8 cellular contexts compared by ENCODE assay signal in the genomic region with DNA sequence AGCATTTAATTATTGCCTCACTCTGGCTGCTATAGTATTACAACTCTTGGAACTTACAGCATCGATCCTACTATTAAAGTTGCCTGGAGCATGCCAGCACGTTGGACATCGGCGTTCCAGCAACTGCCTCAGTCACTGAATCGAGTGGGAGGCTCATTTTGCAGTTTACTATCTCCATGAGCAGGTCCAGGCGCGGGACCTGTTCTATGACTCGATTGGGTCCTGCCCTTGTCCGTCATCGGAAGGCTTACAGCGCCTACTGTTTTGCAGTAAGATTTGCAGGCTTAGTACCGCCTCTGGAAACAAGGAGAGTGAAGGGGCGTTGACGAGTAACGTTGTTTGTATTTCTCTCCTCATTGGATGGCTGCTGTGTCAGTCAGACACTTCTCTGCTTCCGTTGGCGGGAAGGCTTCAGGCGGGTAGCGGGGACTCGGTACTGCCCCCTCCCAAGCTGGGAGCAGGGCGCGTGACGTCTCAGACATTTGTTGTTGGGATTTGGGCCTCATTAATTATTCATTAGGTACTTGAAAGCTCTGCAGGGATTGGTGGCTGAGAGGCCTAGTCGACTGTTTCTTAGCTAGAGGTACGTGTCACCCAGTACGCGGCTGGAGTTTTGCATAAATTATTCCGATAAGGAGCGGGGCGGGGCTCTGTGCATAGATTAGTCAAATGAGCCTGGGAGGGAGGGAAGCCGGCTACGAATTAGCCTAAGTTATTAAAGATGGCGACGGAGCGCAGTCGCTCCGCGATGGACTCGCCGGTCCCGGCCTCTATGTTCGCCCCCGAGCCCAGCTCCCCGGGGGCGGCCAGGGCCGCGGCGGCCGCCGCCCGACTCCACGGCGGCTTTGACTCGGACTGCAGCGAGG. TPM values are rescaled to one million over a fixed set of nuclear protein-coding genes. Genes with fewer than 3 reads are reported as not detected.
DNase-seq lines count a peak whose midpoint lies in the region; ATAC-seq, FAIRE-seq and TF ChIP-seq lines count a peak whose summit lies in the region.

A gene (plus strand): TSS at position 710 of the 866 bp plus-strand sequence. CDS start 12 bp downstream, at position 722.

- peak within 1 kb of the TSS; percentile 76; the same call in 1 of the 2 replicates for H3K18ac ChIP-seq in H1 (ENCODE audit: extremely low read depth, low read length)

- H2BK120ac ChIP-seq in H1 (replicated peaks; ENCODE audit: low read depth, low read length), result no peak within 1 kb of the TSS

- H3K79me1 ChIP-seq in H1 (ENCODE audit: low read depth, low read length), result 0 out of 2 replicates have a peak, but pooled peaks cover 4% of the 10 kb centered on the region

- peak within 1 kb of the TSS; percentile 78 to 99 (median 88) for H3K9ac ChIP-seq in H1 (replicated peaks in 1 of 4; ENCODE audit: extremely low read depth in 1 of 4, low read depth in 3 of 4, low read length in 3 of 4)

- TF ChIP-seq CTCF in H1 (IDR thresholded peaks at IDR 0.05; ENCODE audit: control extremely low read depth in 1 of 3, insufficient read depth in 1 of 3, low read depth in 1 of 3, low read length in 3 of 3), result no peak

- H3K4ac ChIP-seq in H1 (replicated peaks; ENCODE audit: insufficient read length, low read depth, low read length), result no peak within 1 kb of the TSS

- no peaks in the 10 kb centered on the region for H3K9me3 Mint-ChIP-seq in memory B cell

- 0 out of 4 replicates have a peak, but pooled peaks of 1 of the 2 experiments have one; percentile 4 for TF ChIP-seq RAD21 in H1 (IDR thresholded peaks at IDR 0.05 in 1 of 2, conservative IDR thresholded peaks at IDR 0.05 in 1 of 2; ENCODE audit: low read depth in 2 of 2, low read length in 2 of 2)

- no peak within 1 kb of the TSS for H3K23ac ChIP-seq in H1 (ENCODE audit: insufficient read length)

- peaks cover 0 to 12% (median 2%) of the 10 kb centered on the region in 4 experiments; a peak in 3 of 8 replicates for H3K36me3 ChIP-seq in H1 (ENCODE audit: control insufficient read depth in 2 of 4, insufficient read depth in 4 of 4, low read length in 3 of 4)

- no peaks in the 10 kb centered on the region for H3K27me3 ChIP-seq in H1 (replicated peaks in 1 of 4; ENCODE audit: control insufficient read depth in 3 of 4, extremely low read depth in 1 of 4, insufficient read depth in 3 of 4, low read length in 3 of 4)

- H3K23me2 ChIP-seq in H1 (ENCODE audit: low read depth, low read length), result peaks cover 9% of the 10 kb centered on the region

- peak within 1 kb of the TSS; percentile 96 for H4K8ac ChIP-seq in H1 (ENCODE audit: extremely low read depth, insufficient read depth, low read length)

- H2AK5ac ChIP-seq in H1 (ENCODE audit: low read depth, low read length), result no peak within 1 kb of the TSS

- peak; percentile 80 for FAIRE-seq in HTR-8/SVneo (lab: Jason Lieb, UNC)
- FAIRE-seq in H1 (lab: Jason Lieb, UNC), result peak; percentile 98

- peak within 1 kb of the TSS; percentile 44 for H3K56ac ChIP-seq in H1 (replicated peaks; ENCODE audit: insufficient read length, low read depth, low read length)

- H2BK20ac ChIP-seq in H1 (ENCODE audit: low read length), result no peak within 1 kb of the TSS

- H3K4me1 ChIP-seq in H1 (replicated peaks in 1 of 4; ENCODE audit: control insufficient read depth in 3 of 4, insufficient read depth in 4 of 4, low read length in 3 of 4), result peaks cover 10 to 19% (median 14%) of the 10 kb centered on the region in 4 experiments; a peak in 5 of 7 replicates

- H4K91ac ChIP-seq in H1 (replicated peaks; ENCODE audit: insufficient read length, low read length), result no peak within 1 kb of the TSS

- peaks cover 26 to 45% of the 10 kb centered on the region in 2 experiments for H3K79me2 ChIP-seq in H1 (ENCODE audit: control insufficient read depth in 1 of 2, insufficient read depth in 2 of 2, low read length in 2 of 2)

- ATAC-seq in GM21367 (IDR thresholded peaks at IDR 0.05; ENCODE audit: unreplicated experiment), result peak; percentile 59
- ATAC-seq in memory B cell (ENCODE audit: low read depth), result peak; percentile 64

- CTCF ChIA-PET in H1 (lab: Charles Lee; ENCODE audit: partially characterized antibody), result interaction anchor here (1.5 to 3.3 kb wide), 3 partner anchors 20 to 27 kb away, joined by 3 to 19 read pairs (median 3); a partner anchor contains a TSS

- H3K9me3 ChIP-seq in H1 (ENCODE audit: insufficient read depth in 2 of 2, low read depth in 1 of 2, low read length in 1 of 2), result no peaks in the 10 kb centered on the region

- no peak; a peak in 1 of 3 replicates for TF ChIP-seq EP300 in H1 (IDR thresholded peaks at IDR 0.05; ENCODE audit: borderline replicate concordance in 1 of 2, low read depth in 2 of 2, low read length in 2 of 2)

- POLR2A ChIA-PET in H1 (lab: Charles Lee; ENCODE audit: partially characterized antibody), result interaction anchor here (0.8 to 5.6 kb wide), 14 partner anchors 8 to 135 kb away, joined by 3 to 39 read pairs (median 4); a partner anchor contains a TSS

- peak; percentile 100 for DNase-seq in COLO829 (ENCODE audit: low spot score)
- DNase-seq in HTR-8/SVneo (ENCODE audit: insufficient read length, low spot score), result peak; percentile 95
- peak; percentile 99 for DNase-seq in NOMO-1 treated with dmso at 0.1 percent for 144 hours (lab: John Stamatoyannopoulos, UW; ENCODE audit: unreplicated experiment)
- DNase-seq in activated CD8-positive, alpha-beta memory T cell treated with anti-CD3 and anti-CD28 coated beads for 48 hours (ENCODE audit: low read depth in 2 of 3, low spot score in 2 of 3), result peak; percentile 75 to 89 (median 86)
- peak; percentile 91 to 99 for DNase-seq in H1 (ENCODE audit: low read depth in 1 of 2, low spot score in 2 of 2)
- DNase-seq in memory B cell (ENCODE audit: low spot score in 2 of 2), result peak; percentile 82 to 96
- DNase-seq in stimulated activated CD8-positive, alpha-beta memory T cell treated with anti-CD3 and anti-CD28 coated beads, Interleukin-12 subunit alpha, Interleukin-12 subunit beta, amount 100 ng/mL, for 24 hours (ENCODE audit: extremely low read depth), result peak; percentile 91

- peak within 1 kb of the TSS; percentile 93 for H2BK5ac ChIP-seq in H1 (ENCODE audit: low read depth, low read length)

- peak within 1 kb of the TSS; percentile 82 to 88 for H3K4me2 ChIP-seq in H1 (ENCODE audit: insufficient read depth in 1 of 2, low read depth in 2 of 2, low read length in 2 of 2)

- WGBS in H1 (ENCODE audit: extremely low coverage in 1 of 2, insufficient coverage in 1 of 2, insufficient read length in 1 of 2, insufficient replicate concordance in 2 of 2, low coverage in 1 of 2, low lambda C conversion rate in 2 of 2, missing lambda C conversion rate in 1 of 2), 2 experiments, result 2% methylated on average over 39 of the region's 55 CpGs; no CpG with 5 or more reads in 1 of the 2 experiments

- peak within 1 kb of the TSS; percentile 93 for H3K27ac Mint-ChIP-seq in memory B cell

- peak within 1 kb of the TSS; percentile 82 to 95 (median 90) for H3K4me3 ChIP-seq in H1 (ENCODE audit: extremely low read depth in 1 of 4, insufficient read depth in 2 of 4, low read depth in 3 of 4, low read length in 4 of 4)

- peak within 1 kb of the TSS; percentile 95 for H2BK12ac ChIP-seq in H1 (ENCODE audit: low read depth, low read length)

- TF ChIP-seq POLR2A in H1 (IDR thresholded peaks at IDR 0.05; ENCODE audit: control extremely low read depth in 1 of 2, low read depth in 2 of 2, low read length in 2 of 2), result peak; percentile 73 to 87

- H3K14ac ChIP-seq in H1 (ENCODE audit: insufficient read length), result no peak within 1 kb of the TSS

- H4K20me1 ChIP-seq in H1 (replicated peaks in 1 of 2; ENCODE audit: control insufficient read depth in 1 of 2, insufficient read depth in 2 of 2, low read length in 2 of 2), result peaks cover 15 to 18% of the 10 kb centered on the region in 2 experiments

- H2AFZ ChIP-seq in H1 (ENCODE audit: low read length), result 0 out of 2 replicates have a peak within 1 kb of the TSS, but pooled peaks have one; percentile 3

- no peaks in the 10 kb centered on the region for H3K36me3 Mint-ChIP-seq in memory B cell

- peak within 1 kb of the TSS; percentile 88 for H3K4me3 Mint-ChIP-seq in memory B cell

- peak within 1 kb of the TSS; percentile 37 for H4K5ac ChIP-seq in H1 (ENCODE audit: insufficient read length, low read depth, low read length)

- H2BK15ac ChIP-seq in H1 (ENCODE audit: low read length), result no peak within 1 kb of the TSS

- H3K4me1 Mint-ChIP-seq in memory B cell, result peaks cover 44% of the 10 kb centered on the region

- peak within 1 kb of the TSS; percentile 94 for H3K27ac ChIP-seq in H1 (ENCODE audit: low read depth, low read length)

- no peaks in the 10 kb centered on the region for H3K27me3 Mint-ChIP-seq in memory B cell

TF ChIP-seq in H1, 55 proteins besides CTCF, POLR2A, EP300 and RAD21 (continues in another document):
- no peak for TF ChIP-seq GABPA (IDR thresholded peaks at IDR 0.05; ENCODE audit: borderline replicate concordance, insufficient read depth, low read length)
- TF ChIP-seq, protein P1, sequence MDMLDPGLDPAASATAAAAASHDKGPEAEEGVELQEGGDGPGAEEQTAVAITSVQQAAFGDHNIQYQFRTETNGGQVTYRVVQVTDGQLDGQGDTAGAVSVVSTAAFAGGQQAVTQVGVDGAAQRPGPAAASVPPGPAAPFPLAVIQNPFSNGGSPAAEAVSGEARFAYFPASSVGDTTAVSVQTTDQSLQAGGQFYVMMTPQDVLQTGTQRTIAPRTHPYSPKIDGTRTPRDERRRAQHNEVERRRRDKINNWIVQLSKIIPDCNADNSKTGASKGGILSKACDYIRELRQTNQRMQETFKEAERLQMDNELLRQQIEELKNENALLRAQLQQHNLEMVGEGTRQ (IDR thresholded peaks at IDR 0.05; ENCODE audit: low read length), result no peak
- TF ChIP-seq, protein P2, sequence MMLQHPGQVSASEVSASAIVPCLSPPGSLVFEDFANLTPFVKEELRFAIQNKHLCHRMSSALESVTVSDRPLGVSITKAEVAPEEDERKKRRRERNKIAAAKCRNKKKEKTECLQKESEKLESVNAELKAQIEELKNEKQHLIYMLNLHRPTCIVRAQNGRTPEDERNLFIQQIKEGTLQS (IDR thresholded peaks at IDR 0.05; ENCODE audit: insufficient read depth, low read depth, low read length), result no peak
- peak; percentile 94 for TF ChIP-seq TAF1 (IDR thresholded peaks at IDR 0.05; ENCODE audit: low read depth, low read length)
- TF ChIP-seq JUND (IDR thresholded peaks at IDR 0.05; ENCODE audit: low read length), result peak; percentile 38; the same call in 1 of the 2 replicates
- TF ChIP-seq SIN3A (conservative IDR thresholded peaks at IDR 0.05 in 1 of 2, IDR thresholded peaks at IDR 0.05 in 1 of 2; ENCODE audit: low read depth in 1 of 2, low read length in 2 of 2), result 0 out of 4 replicates have a peak, but pooled peaks of 1 of the 2 experiments have one; percentile 47
- peak; percentile 92 for TF ChIP-seq CREB1 (IDR thresholded peaks at IDR 0.05)

RNA-seq across cellular contexts. Expression of the gene that starts here (rescaled TPM):
- 91.8 and 92.0 TPM in 2 replicates for total RNA-seq in H1 (2021; fragmentation: NEBNext Ultra II Directional; extraction: Animal tissue kit (Norgen Biotek cat#: 25700))
- 53.1 and 80.2 TPM in 2 replicates for polyA plus RNA-seq in H1 (2011; rRNA removed)
- polyA plus RNA-seq in H1 (2011; cell fraction: cytosol; rRNA removed), result 59.3 TPM
- 134 TPM for polyA plus RNA-seq in H1 (2011; cell fraction: nucleus; rRNA removed)
- polyA plus RNA-seq in H1 (2012, experiment 1 of 2), result 62.3 to 74.8 TPM (median 66.2 TPM) in 4 replicates
- 44.7 TPM for polyA plus RNA-seq in H1 (2012, experiment 2 of 2)
- polyA plus RNA-seq in H1 (2013, experiment 1 of 2), result 33.8 TPM
- 33.3 TPM for polyA plus RNA-seq in H1 (2013, experiment 2 of 2)
- polyA minus RNA-seq in H1 (2011; rRNA and poly(A)+ RNA removed), result 87.5 and 119 TPM in 2 replicates
- polyA minus RNA-seq in H1 (2011; cell fraction: cytosol; rRNA and poly(A)+ RNA removed), result 50.9 TPM
- polyA minus RNA-seq in H1 (2011; cell fraction: nucleus; rRNA and poly(A)+ RNA removed), result 111 TPM

Comparison
In these comparisons a context has a peak if more than half of its experiments do, and no peak if none do; other contexts are left out.
1. Peak in every context shown above with its lines: DNase-seq, ATAC-seq, H3K4me3 ChIP-seq and H3K27ac ChIP-seq.